ENCODE assay signal across 2 cellular contexts in the genomic region with DNA sequence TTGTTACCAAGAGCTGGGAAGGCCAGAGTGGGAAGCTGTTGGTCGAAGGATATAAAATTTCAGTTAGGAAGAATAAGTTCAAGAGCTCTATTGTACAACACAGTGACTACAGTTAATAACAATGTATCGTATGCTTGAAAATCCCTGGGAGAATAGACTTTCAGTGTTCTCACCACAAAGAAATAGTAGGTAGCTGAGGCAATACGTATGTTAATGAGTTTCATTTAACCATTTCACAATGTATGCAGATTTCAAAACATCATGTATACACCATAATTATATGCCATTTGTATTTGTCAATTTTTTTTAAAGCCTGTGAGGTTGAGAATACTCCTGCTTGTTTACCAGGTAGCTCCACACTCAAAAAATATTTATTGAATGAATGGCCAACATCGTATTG.
TF ChIP-seq lines count a peak whose summit lies in the region.

No MANE protein-coding gene starts in this region.

TF ChIP-seq in A549, 52 proteins besides CTCF, POLR2A, EP300 and RAD21:
- TF ChIP-seq CEBPB (IDR thresholded peaks at IDR 0.05) = no peak
- TF ChIP-seq, protein P1, sequence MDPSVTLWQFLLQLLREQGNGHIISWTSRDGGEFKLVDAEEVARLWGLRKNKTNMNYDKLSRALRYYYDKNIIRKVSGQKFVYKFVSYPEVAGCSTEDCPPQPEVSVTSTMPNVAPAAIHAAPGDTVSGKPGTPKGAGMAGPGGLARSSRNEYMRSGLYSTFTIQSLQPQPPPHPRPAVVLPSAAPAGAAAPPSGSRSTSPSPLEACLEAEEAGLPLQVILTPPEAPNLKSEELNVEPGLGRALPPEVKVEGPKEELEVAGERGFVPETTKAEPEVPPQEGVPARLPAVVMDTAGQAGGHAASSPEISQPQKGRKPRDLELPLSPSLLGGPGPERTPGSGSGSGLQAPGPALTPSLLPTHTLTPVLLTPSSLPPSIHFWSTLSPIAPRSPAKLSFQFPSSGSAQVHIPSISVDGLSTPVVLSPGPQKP (IDR thresholded peaks at IDR 0.05; ENCODE audit: low read depth, low read length) = no peak
- TF ChIP-seq MAFK (IDR thresholded peaks at IDR 0.05; ENCODE audit: partially characterized antibody) = no peak
- TF ChIP-seq, protein P2, sequence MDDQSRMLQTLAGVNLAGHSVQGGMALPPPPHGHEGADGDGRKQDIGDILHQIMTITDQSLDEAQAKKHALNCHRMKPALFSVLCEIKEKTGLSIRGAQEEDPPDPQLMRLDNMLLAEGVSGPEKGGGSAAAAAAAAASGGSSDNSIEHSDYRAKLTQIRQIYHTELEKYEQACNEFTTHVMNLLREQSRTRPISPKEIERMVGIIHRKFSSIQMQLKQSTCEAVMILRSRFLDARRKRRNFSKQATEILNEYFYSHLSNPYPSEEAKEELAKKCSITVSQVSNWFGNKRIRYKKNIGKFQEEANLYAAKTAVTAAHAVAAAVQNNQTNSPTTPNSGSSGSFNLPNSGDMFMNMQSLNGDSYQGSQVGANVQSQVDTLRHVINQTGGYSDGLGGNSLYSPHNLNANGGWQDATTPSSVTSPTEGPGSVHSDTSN (IDR thresholded peaks at IDR 0.05) = no peak
- TF ChIP-seq EHMT2 (IDR thresholded peaks at IDR 0.05; ENCODE audit: low read depth) = no peak

TF ChIP-seq in SK-N-SH treated with all-trans-retinoic acid at 6 μM for 48 hours, 23 proteins besides CTCF, POLR2A, EP300 and RAD21:
- no peak for TF ChIP-seq PPARA (CRISPR knock-in tag; IDR thresholded peaks at IDR 0.05; ENCODE audit: borderline replicate concordance)
- TF ChIP-seq PATZ1 (CRISPR knock-in tag; IDR thresholded peaks at IDR 0.05; ENCODE audit: borderline replicate concordance) = no peak
- no peak for TF ChIP-seq RARB (CRISPR knock-in tag; IDR thresholded peaks at IDR 0.05)
- no peak for TF ChIP-seq ZNF565 (CRISPR knock-in tag; conservative IDR thresholded peaks at IDR 0.05; ENCODE audit: low read depth)
- TF ChIP-seq CSRNP3 (CRISPR knock-in tag; IDR thresholded peaks at IDR 0.05) = no peak
- no peak for TF ChIP-seq OSR1 (CRISPR knock-in tag; IDR thresholded peaks at IDR 0.05)
- no peak for TF ChIP-seq BACH2 (CRISPR knock-in tag; IDR thresholded peaks at IDR 0.05; ENCODE audit: borderline replicate concordance)
- no peak for TF ChIP-seq GLIS3 (CRISPR knock-in tag; IDR thresholded peaks at IDR 0.05)
- TF ChIP-seq CREB5 (CRISPR knock-in tag; IDR thresholded peaks at IDR 0.05; ENCODE audit: low read depth) = no peak
- TF ChIP-seq TOX (CRISPR knock-in tag; IDR thresholded peaks at IDR 0.05; ENCODE audit: borderline replicate concordance) = no peak
- TF ChIP-seq TCF4 (CRISPR knock-in tag; IDR thresholded peaks at IDR 0.05; ENCODE audit: borderline replicate concordance) = no peak
- TF ChIP-seq, protein P3, sequence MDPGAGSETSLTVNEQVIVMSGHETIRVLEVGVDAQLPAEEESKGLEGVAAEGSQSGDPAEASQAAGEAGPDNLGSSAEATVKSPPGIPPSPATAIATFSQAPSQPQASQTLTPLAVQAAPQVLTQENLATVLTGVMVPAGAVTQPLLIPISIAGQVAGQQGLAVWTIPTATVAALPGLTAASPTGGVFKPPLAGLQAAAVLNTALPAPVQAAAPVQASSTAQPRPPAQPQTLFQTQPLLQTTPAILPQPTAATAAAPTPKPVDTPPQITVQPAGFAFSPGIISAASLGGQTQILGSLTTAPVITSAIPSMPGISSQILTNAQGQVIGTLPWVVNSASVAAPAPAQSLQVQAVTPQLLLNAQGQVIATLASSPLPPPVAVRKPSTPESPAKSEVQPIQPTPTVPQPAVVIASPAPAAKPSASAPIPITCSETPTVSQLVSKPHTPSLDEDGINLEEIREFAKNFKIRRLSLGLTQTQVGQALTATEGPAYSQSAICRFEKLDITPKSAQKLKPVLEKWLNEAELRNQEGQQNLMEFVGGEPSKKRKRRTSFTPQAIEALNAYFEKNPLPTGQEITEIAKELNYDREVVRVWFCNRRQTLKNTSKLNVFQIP (CRISPR knock-in tag; IDR thresholded peaks at IDR 0.05; ENCODE audit: borderline replicate concordance, low read depth) = no peak
- no peak for TF ChIP-seq TSHZ2 (CRISPR knock-in tag; IDR thresholded peaks at IDR 0.05)
- TF ChIP-seq ZC3H10 (CRISPR knock-in tag; IDR thresholded peaks at IDR 0.05) = no peak
- no peak for TF ChIP-seq ESRRG (CRISPR knock-in tag; IDR thresholded peaks at IDR 0.05)
- TF ChIP-seq ZNF70 (CRISPR knock-in tag; IDR thresholded peaks at IDR 0.05) = no peak
